ENCODE assay signal across 1 cellular context in the genomic region with DNA sequence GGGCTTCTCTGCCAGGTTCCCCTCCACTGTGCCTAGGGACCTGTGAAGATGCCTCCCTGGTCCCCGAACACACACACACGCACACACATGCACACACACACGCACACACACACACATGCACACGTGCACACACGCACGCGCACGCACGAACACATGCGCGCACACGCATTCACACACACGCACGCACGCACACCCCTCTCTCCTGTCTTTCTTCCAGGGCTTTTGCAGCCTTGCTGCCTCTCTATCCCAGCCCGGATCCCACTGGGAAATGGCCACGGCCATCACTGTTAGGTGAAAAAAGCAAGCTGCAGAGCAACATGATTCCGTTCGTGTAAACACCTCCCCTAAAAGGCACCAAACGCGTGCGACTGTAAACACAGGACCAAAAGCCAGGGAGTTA.
TF ChIP-seq lines count a peak whose summit lies in the region.

No MANE protein-coding gene starts in this region.

TF ChIP-seq in H1, 55 proteins besides CTCF, POLR2A, EP300 and RAD21:
- TF ChIP-seq JUN (IDR thresholded peaks at IDR 0.05; ENCODE audit: low read depth, low read length), result no peak
- TF ChIP-seq SRF (IDR thresholded peaks at IDR 0.05; ENCODE audit: low read depth, low read length), result no peak
- TF ChIP-seq SP1 (IDR thresholded peaks at IDR 0.05; ENCODE audit: low read depth, low read length), result no peak
- TF ChIP-seq ASH2L (IDR thresholded peaks at IDR 0.05; ENCODE audit: low read length), result no peak
- TF ChIP-seq CBX8 (IDR thresholded peaks at IDR 0.05; ENCODE audit: borderline replicate concordance, low read depth, low read length), result no peak
- no peak for TF ChIP-seq MAFK (IDR thresholded peaks at IDR 0.05; ENCODE audit: low read depth, low read length)
- no peak for TF ChIP-seq FOSL1 (IDR thresholded peaks at IDR 0.05; ENCODE audit: insufficient read depth, low read depth, low read length)
- no peak for TF ChIP-seq JUND (IDR thresholded peaks at IDR 0.05; ENCODE audit: low read length)
- TF ChIP-seq BACH1 (IDR thresholded peaks at IDR 0.05; ENCODE audit: low read length), result no peak
- no peak for TF ChIP-seq ATF3 (IDR thresholded peaks at IDR 0.05; ENCODE audit: insufficient read depth, low read depth, low read length)
- TF ChIP-seq KDM5A (IDR thresholded peaks at IDR 0.05; ENCODE audit: low read length), result no peak
- no peak for TF ChIP-seq TBP (IDR thresholded peaks at IDR 0.05; ENCODE audit: low read depth, low read length)
- no peak for TF ChIP-seq NRF1 (IDR thresholded peaks at IDR 0.05; ENCODE audit: low read depth, low read length)
- no peak for TF ChIP-seq GTF2F1 (IDR thresholded peaks at IDR 0.05; ENCODE audit: borderline replicate concordance, low read depth, low read length)
- TF ChIP-seq RFX5 (IDR thresholded peaks at IDR 0.05; ENCODE audit: borderline replicate concordance, low read depth, low read length), result no peak
- no peak for TF ChIP-seq NANOG (IDR thresholded peaks at IDR 0.05; ENCODE audit: insufficient read depth, low read depth, low read length, poor library complexity, severe bottlenecking)
- no peak for TF ChIP-seq KDM1A (IDR thresholded peaks at IDR 0.05; ENCODE audit: borderline replicate concordance, low read length)
- TF ChIP-seq CHD1 (IDR thresholded peaks at IDR 0.05; ENCODE audit: low read depth, low read length), result no peak
- TF ChIP-seq SUZ12 (IDR thresholded peaks at IDR 0.05; ENCODE audit: low read length), result no peak
TF ChIP-seq in H1: peak in this region for 0.
